In genomic region chr19:21638776-21639175, GRCh38 we compare ENCODE assay signal across 29 cellular contexts.
"Had no signal": no experiment of that assay in that cellular context is flagged by ENCODE, and none has a peak within 500 bp of the region (broad histone marks: within the 10 kb centered on the region; RNA-seq: fewer than 3 reads in every experiment).

No MANE protein-coding gene starts in this region.

- H3K36me3 ChIP-seq: ascending aorta, breast epithelium, cardiac muscle cell, colonic mucosa, esophagus squamous epithelium, gastroesophageal sphincter, WERI-Rb-1 had no signal

- DNase-seq: activated B cell treated with CpG ODN at 0.5 μM for 24 hours; activated CD4-positive, alpha-beta T cell treated with anti-CD3 and anti-CD28 coated beads for 48 hours; activated CD4-positive, alpha-beta T cell treated with anti-CD3 and anti-CD28 coated beads, Interleukin-2, amount 50 U/mL, for 1 hour; activated CD4-positive, alpha-beta T cell treated with anti-CD3 and anti-CD28 coated beads, Interleukin-2, amount 50 U/mL, for 48 hours; activated CD8-positive, alpha-beta memory T cell treated with anti-CD3 and anti-CD28 coated beads for 24 hours; activated CD8-positive, alpha-beta T cell treated with anti-CD3 and anti-CD28 coated beads for 36 hours; activated gamma-delta T cell; activated naive CD4-positive, alpha-beta T cell; activated naive CD4-positive, alpha-beta T cell treated with anti-CD3 and anti-CD28 coated beads, Interleukin-2, amount 10 ng/mL, durations not matched to agents 7 days and 5 days; activated naive CD8-positive, alpha-beta T cell treated with anti-CD3 and anti-CD28 coated beads, Interleukin-2, amount 10 ng/mL, durations not matched to agents 7 days and 5 days; activated T-cell treated with anti-CD3 and anti-CD28 coated beads, Interleukin-2, amount 50 U/mL, for 48 hours; central memory CD4-positive, alpha-beta T cell; colonic mucosa; effector CD8-positive, alpha-beta T cell; esophagus squamous epithelium; foreskin melanocyte; head of caudate nucleus; hippocampal formation; T-helper 17 cell; T1000; WERI-Rb-1 had no signal

- H3K9me3 ChIP-seq: ascending aorta, breast epithelium, colonic mucosa, esophagus squamous epithelium, gastroesophageal sphincter had no signal

- ATAC-seq: activated CD4-positive, CD25-positive, alpha-beta regulatory T cell treated with anti-CD3 and anti-CD28 coated beads, Interleukin-2, amount 50 U/mL, for 24 hours; activated CD8-positive, alpha-beta T cell treated with anti-CD3 and anti-CD28 coated beads for 36 hours; activated naive CD4-positive, alpha-beta T cell treated with anti-CD3 and anti-CD28 coated beads, Interleukin-2, amount 50 U/mL, for 72 hours; gastroesophageal sphincter; T-helper 17 cell had no signal

- FAIRE-seq: endothelial cell of umbilical vein had no signal

- H3K4me3 ChIP-seq: ascending aorta, breast epithelium, cardiac muscle cell, colonic mucosa, esophagus squamous epithelium, gastroesophageal sphincter had no signal

- H3K27ac ChIP-seq: ascending aorta, breast epithelium, cardiac muscle cell, colonic mucosa, epithelial cell of prostate, esophagus squamous epithelium, gastroesophageal sphincter, WERI-Rb-1 had no signal

- H3K4me1 ChIP-seq: ascending aorta, breast epithelium, colonic mucosa, esophagus squamous epithelium, gastroesophageal sphincter had no signal

- H3K27me3 ChIP-seq: ascending aorta, breast epithelium, cardiac muscle cell, colonic mucosa, esophagus squamous epithelium, gastroesophageal sphincter had no signal
